ENCODE assay signal across 15 cellular contexts in the genomic region with DNA sequence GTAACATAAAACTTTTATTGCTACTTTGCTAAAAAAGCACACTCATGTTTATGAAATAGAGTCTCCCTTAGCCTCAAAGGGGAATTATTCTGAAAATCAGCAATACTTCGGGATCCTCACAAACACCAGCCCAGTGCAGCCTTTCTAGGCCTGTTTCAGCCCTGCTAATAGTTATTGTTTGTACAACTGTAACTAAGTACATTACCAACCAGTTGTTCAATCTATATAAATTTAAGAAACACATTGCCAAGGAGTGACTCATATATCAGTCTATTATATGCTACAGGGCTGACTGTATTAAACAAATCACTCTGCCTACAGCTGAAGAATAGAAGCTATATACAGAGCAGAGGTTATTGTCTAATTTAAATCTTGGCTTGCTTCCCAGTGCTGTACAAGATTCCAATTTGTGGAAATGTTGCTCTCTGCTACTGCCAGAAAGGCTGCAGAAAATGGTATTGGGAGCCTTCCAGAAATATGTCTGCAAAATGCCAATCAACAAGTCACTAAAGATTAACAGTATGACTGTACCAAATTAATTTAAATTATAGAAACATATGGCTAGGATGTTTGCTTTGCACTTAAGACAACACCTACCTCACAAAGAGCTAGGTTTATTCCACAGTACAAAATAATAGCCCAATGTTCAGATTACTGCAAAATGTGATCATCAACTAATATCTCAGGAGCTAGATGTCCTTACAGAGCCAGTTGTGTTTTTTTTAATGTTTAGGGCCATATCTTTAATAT. TPM values are rescaled to one million over a fixed set of nuclear protein-coding genes. Genes with fewer than 3 reads are reported as not detected.
DNase-seq lines count a peak whose midpoint lies in the region; ATAC-seq, FAIRE-seq and TF ChIP-seq lines count a peak whose summit lies in the region.
"Had no signal": no experiment of that assay in that cellular context is flagged by ENCODE, and none has a peak within 500 bp of the region (broad histone marks: within the 10 kb centered on the region; RNA-seq: fewer than 3 reads in every experiment).

No MANE protein-coding gene starts in this region.

- POLR2A ChIA-PET in PC-3 (lab: Charles Lee; ENCODE audit: unreplicated experiment), result no interaction called here
- POLR2A ChIA-PET in activated CD4-positive, alpha-beta memory T cell treated with anti-CD3 and anti-CD28 coated beads, Interleukin-2, amount 10 ng/mL, durations not matched to agents 7 days and 5 days (lab: Charles Lee), result no interaction called here

- no peaks in the 10 kb centered on the region for H3K4me1 ChIP-seq in PC-3 (ENCODE audit: insufficient read depth, low read length)
- peaks cover 42% of the 10 kb centered on the region for H3K4me1 ChIP-seq in iPS-18a (ENCODE audit: control insufficient read depth, low read depth, low read length)
- H3K4me1 ChIP-seq: upper lobe of left lung had no signal

- DNase-seq in NCI-H1436 (lab: John Stamatoyannopoulos, UW) (peak; percentile 89), PC-3 (peak; percentile 10), DMS114 treated with DMSO at 0.1 percent for 48 hours (lab: John Stamatoyannopoulos, UW; ENCODE audit: unreplicated experiment) (no peak), RCC 7860 (ENCODE audit: low spot score) (no peak)
- DNase-seq in activated CD4-positive, alpha-beta memory T cell treated with anti-CD3 and anti-CD28 coated beads, Interleukin-2, amount 10 ng/mL, durations not matched to agents 7 days and 5 days, result no peak
- DNase-seq: ACHN; activated CD4-positive, alpha-beta T cell treated with anti-CD3 and anti-CD28 coated beads for 48 hours; activated naive CD8-positive, alpha-beta T cell treated with anti-CD3 and anti-CD28 coated beads for 36 hours; IMR-90; islet precursor cell; Peyer's patch; upper lobe of left lung had no signal

- H3K36me3 ChIP-seq in PC-3 (ENCODE audit: low read depth, low read length), result no peaks in the 10 kb centered on the region
- H3K36me3 ChIP-seq in iPS-18a (ENCODE audit: control insufficient read depth, low read depth, low read length), result no peaks in the 10 kb centered on the region
- H3K36me3 ChIP-seq: Peyer's patch, upper lobe of left lung had no signal

- CTCF ChIA-PET in PC-3 (lab: Charles Lee), result no interaction called here
- CTCF ChIA-PET in activated CD4-positive, alpha-beta memory T cell treated with anti-CD3 and anti-CD28 coated beads, Interleukin-2, amount 10 ng/mL, durations not matched to agents 7 days and 5 days (lab: Charles Lee), result no interaction called here

- H3K9me3 ChIP-seq in PC-3 (ENCODE audit: low read length) (no peaks in the 10 kb centered on the region), iPS-18a (ENCODE audit: control insufficient read depth, low read depth, low read length) (no peaks in the 10 kb centered on the region)
- H3K9me3 ChIP-seq: Peyer's patch, upper lobe of left lung had no signal

- no peaks in the 10 kb centered on the region for H4K20me1 ChIP-seq in PC-3 (ENCODE audit: low read length)

- BruUV-seq in PC-3 (replicated peaks; lab: Mats Ljungman, UMichigan), result no TSS peak

- no peak overlapping the region for H3K4me2 ChIP-seq in PC-3 (ENCODE audit: low read length)

- no peak overlapping the region for H3K27ac Mint-ChIP-seq in activated CD4-positive, alpha-beta memory T cell treated with anti-CD3 and anti-CD28 coated beads, Interleukin-2, amount 10 ng/mL, durations not matched to agents 7 days and 5 days
- H3K27ac Mint-ChIP-seq: activated naive CD8-positive, alpha-beta T cell treated with anti-CD3 and anti-CD28 coated beads for 36 hours had no signal

- no peaks in the 10 kb centered on the region for H3K36me3 Mint-ChIP-seq in activated CD4-positive, alpha-beta memory T cell treated with anti-CD3 and anti-CD28 coated beads, Interleukin-2, amount 10 ng/mL, durations not matched to agents 7 days and 5 days (ENCODE audit: low read depth)
- H3K36me3 Mint-ChIP-seq: activated naive CD8-positive, alpha-beta T cell treated with anti-CD3 and anti-CD28 coated beads for 36 hours had no signal

- no peak overlapping the region for H2AFZ ChIP-seq in PC-3 (ENCODE audit: low read length)

- ATAC-seq in PC-3 (no peak), HG03039 (IDR thresholded peaks at IDR 0.05; ENCODE audit: unreplicated experiment) (no peak)

- FAIRE-seq in RCC 7860 (lab: Jason Lieb, UNC), result no peak

- no peaks in the 10 kb centered on the region for H3K9me3 Mint-ChIP-seq in activated CD4-positive, alpha-beta memory T cell treated with anti-CD3 and anti-CD28 coated beads, Interleukin-2, amount 10 ng/mL, durations not matched to agents 7 days and 5 days
- H3K9me3 Mint-ChIP-seq: activated naive CD8-positive, alpha-beta T cell treated with anti-CD3 and anti-CD28 coated beads for 36 hours had no signal

- no peak overlapping the region for H3K4me3 Mint-ChIP-seq in activated CD4-positive, alpha-beta memory T cell treated with anti-CD3 and anti-CD28 coated beads, Interleukin-2, amount 10 ng/mL, durations not matched to agents 7 days and 5 days
- H3K4me3 Mint-ChIP-seq: activated naive CD8-positive, alpha-beta T cell treated with anti-CD3 and anti-CD28 coated beads for 36 hours had no signal

- H3K27me3 Mint-ChIP-seq in activated CD4-positive, alpha-beta memory T cell treated with anti-CD3 and anti-CD28 coated beads, Interleukin-2, amount 10 ng/mL, durations not matched to agents 7 days and 5 days, result no peaks in the 10 kb centered on the region

- no peaks in the 10 kb centered on the region for H3K4me1 Mint-ChIP-seq in activated CD4-positive, alpha-beta memory T cell treated with anti-CD3 and anti-CD28 coated beads, Interleukin-2, amount 10 ng/mL, durations not matched to agents 7 days and 5 days
- H3K4me1 Mint-ChIP-seq: activated naive CD8-positive, alpha-beta T cell treated with anti-CD3 and anti-CD28 coated beads for 36 hours had no signal

- no peaks in the 10 kb centered on the region for H3K27me3 ChIP-seq in PC-3 (ENCODE audit: low read length)
- H3K27me3 ChIP-seq in iPS-18a (ENCODE audit: control insufficient read depth, insufficient read depth, low read length), result no peaks in the 10 kb centered on the region
- H3K27me3 ChIP-seq: Peyer's patch, upper lobe of left lung had no signal

- no peak for TF ChIP-seq CTCF in 22Rv1 (IDR thresholded peaks at IDR 0.05)
- TF ChIP-seq CTCF in PC-3 (conservative IDR thresholded peaks at IDR 0.05; ENCODE audit: low read depth, low read length), result no peak

- no peaks in the 10 kb centered on the region for H3K79me2 ChIP-seq in PC-3 (ENCODE audit: low read length)

- H3K27ac ChIP-seq in 22Rv1 (peak overlapping the region; percentile 85), PC-3 (ENCODE audit: low read length) (no peak overlapping the region), iPS-18a (ENCODE audit: low read length) (no peak overlapping the region)
- H3K27ac ChIP-seq: upper lobe of left lung had no signal

- H3K4me3 ChIP-seq in PC-3 (ENCODE audit: low read length) (no peak overlapping the region), iPS-18a (ENCODE audit: low read length) (no peak overlapping the region)
- H3K4me3 ChIP-seq: Peyer's patch, upper lobe of left lung had no signal

- no peaks in the 10 kb centered on the region for H3K9me2 ChIP-seq in PC-3 (replicated peaks; ENCODE audit: low read length)

- no peaks in the 10 kb centered on the region for H3F3A ChIP-seq in PC-3 (ENCODE audit: low read length, unreplicated experiment)

- intact Hi-C loops in PC-3 (cut with micrococcal nuclease), result no loop called here

- H3K9ac ChIP-seq in PC-3 (ENCODE audit: low read length) (no peak overlapping the region), iPS-18a (ENCODE audit: low read length) (peak overlapping the region; percentile 18)

RNA-seq across cellular contexts. Expression of gene TOX3, which starts 49.7 kb away (rescaled TPM):
- total RNA-seq in PC-3 (2014; rRNA removed), result not detected in 2 replicates
- not detected for total RNA-seq in activated CD4-positive, alpha-beta memory T cell treated with anti-CD3 and anti-CD28 coated beads, Interleukin-2, amount 10 ng/mL, durations not matched to agents 7 days and 5 days
- total RNA-seq: activated naive CD8-positive, alpha-beta T cell treated with anti-CD3 and anti-CD28 coated beads for 36 hours; IMR-90 had no signal

Comparison
In these comparisons a context has a peak if more than half of its experiments do, and no peak if none do; other contexts are left out.
1. DNase-seq: peak in NCI-H1436 (single experiment) and PC-3 (single experiment); none in activated CD4-positive, alpha-beta memory T cell treated with anti-CD3 and anti-CD28 coated beads, Interleukin-2, amount 10 ng/mL, durations not matched to agents 7 days and 5 days (single experiment), DMS114 treated with DMSO at 0.1 percent for 48 hours (single experiment) and RCC 7860 (single experiment).